ENCODE assay signal across 8 cellular contexts in the genomic region with DNA sequence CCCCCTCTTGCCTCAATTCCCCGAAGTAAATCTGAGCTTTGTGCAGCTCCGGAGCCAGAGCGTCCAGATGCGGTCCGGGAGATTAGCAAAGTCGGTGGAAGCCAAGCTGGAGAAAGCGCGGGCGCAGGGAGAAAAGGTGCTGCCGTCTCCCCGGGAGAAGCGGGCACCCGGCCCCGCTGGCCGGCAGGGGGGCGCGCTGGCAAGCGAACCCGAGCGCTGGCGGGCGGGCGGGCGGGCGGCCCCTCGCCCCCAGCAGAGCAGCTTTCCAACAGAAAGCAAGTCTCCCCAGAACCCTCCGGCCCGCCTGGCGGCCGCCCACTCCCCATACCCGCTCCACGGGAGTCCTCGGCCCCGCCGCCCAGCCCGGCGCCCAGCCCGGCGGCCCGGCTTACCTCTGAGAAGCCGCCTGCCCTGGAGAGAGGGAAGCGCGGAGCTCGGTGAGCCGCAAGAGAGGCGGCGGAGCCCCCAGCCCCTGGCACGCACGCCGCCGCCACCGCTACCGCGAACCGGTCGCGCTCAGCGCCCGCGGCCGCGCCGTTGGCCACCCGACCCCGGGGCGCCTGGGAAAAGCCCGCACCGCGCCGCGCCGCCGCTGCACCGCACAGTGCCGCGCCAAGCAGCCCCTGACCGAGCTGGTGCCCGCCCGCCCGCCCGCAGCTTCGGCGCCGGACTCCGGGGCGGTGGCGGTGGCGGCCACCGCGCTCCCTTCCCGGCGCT. TPM values are rescaled to one million over a fixed set of nuclear protein-coding genes. Genes with fewer than 3 reads are reported as not detected.
DNase-seq lines count a peak whose midpoint lies in the region; ATAC-seq and TF ChIP-seq lines count a peak whose summit lies in the region.

No MANE protein-coding gene starts in this region.

- peaks cover 22% of the 10 kb centered on the region for H3K4me1 ChIP-seq in lower lobe of right lung

- no peak for TF ChIP-seq CTCF in lower lobe of right lung (IDR thresholded peaks at IDR 0.05)

- H3K27me3 ChIP-seq in lower lobe of right lung (ENCODE audit: low read depth), result peaks cover 28% of the 10 kb centered on the region

- DNase-seq in NCI-H748 (lab: John Stamatoyannopoulos, UW; ENCODE audit: unreplicated experiment), result peak; percentile 35
- no peak for DNase-seq in NCI-H748 treated with DMSO at 0.1 percent for 48 hours (lab: John Stamatoyannopoulos, UW)
- peak; percentile 18 for DNase-seq in HT-29 (ENCODE audit: low spot score)
- DNase-seq in astrocyte of the hippocampus (ENCODE audit: low read depth, low spot score), result peak; percentile 34
- no peak for DNase-seq in lower lobe of right lung
- DNase-seq in AML-193 (lab: John Stamatoyannopoulos, UW), result no peak
- DNase-seq in NCI-H2029 (lab: John Stamatoyannopoulos, UW), result no peak

- ATAC-seq in lower lobe of right lung (no peak), HG03135 (IDR thresholded peaks at IDR 0.05; ENCODE audit: unreplicated experiment) (no peak)

- H3K27ac ChIP-seq in lower lobe of right lung, result no peak overlapping the region

- no peaks in the 10 kb centered on the region for H3K36me3 ChIP-seq in lower lobe of right lung

- intact Hi-C loops in lower lobe of right lung (cut with DNase I), result no loop called here

- H3K4me3 ChIP-seq in lower lobe of right lung, result peak overlapping the region; percentile 60

- H3K9me3 ChIP-seq in lower lobe of right lung, result no peaks in the 10 kb centered on the region

RNA-seq across cellular contexts. Expression of a gene that starts 0.5 kb away (rescaled TPM):
- 1.3 and 3.2 TPM in 2 replicates for total RNA-seq in HT-29 (2014; rRNA removed; shearing (Covaris generic))
- total RNA-seq in lower lobe of right lung, result 0.65 TPM

RNA-seq across cellular contexts. Expression of a gene that starts 29.2 kb away (rescaled TPM):
- 865 and 880 TPM in 2 replicates for total RNA-seq in HT-29 (2014; rRNA removed; shearing (Covaris generic))
- total RNA-seq in lower lobe of right lung, result 629 TPM

Comparison
In these comparisons a context has a peak if more than half of its experiments do, and no peak if none do; other contexts are left out.
1. DNase-seq: peak in NCI-H748 (single experiment), HT-29 (single experiment) and astrocyte of the hippocampus (single experiment); none in NCI-H748 treated with DMSO at 0.1 percent for 48 hours (single experiment), lower lobe of right lung (single experiment), AML-193 (0 of 2) and NCI-H2029 (single experiment).